18 cellular contexts compared by ENCODE assay signal in the genomic region with DNA sequence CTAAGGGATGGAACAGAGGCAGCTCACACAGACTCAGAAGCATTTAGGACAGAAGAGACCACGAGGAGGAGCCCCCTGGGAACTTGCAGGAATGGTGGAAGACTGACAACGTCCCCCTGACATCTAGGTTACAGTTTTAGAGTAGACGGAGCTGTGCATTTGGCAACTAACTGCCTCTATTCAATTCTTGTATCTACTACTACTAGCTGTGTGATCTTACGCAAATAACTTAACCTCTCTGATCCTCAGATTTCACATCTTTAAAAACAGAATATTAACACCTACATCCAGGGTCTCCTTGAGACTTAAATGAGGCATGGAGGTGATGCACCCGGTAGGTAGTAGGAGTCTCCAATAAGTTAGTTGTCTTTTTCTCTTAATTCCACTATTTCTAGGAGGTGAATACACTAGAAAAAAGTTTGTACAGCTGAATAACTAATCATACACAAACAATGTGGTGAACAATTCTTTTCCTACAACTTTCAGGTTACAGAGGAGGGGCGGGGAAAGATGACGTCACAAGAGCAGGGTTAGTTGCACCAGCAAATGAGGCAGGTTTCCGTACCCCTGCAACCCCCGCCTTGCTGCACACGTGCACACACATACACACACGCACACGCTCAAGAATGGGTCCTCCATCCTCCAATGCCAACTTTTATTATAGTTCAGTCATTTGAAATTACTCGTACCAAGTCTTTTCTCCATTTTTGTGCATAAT.
DNase-seq lines count a peak whose midpoint lies in the region; ATAC-seq and TF ChIP-seq lines count a peak whose summit lies in the region.
"Had no signal": no experiment of that assay in that cellular context is flagged by ENCODE, and none has a peak within 500 bp of the region (broad histone marks: within the 10 kb centered on the region; RNA-seq: fewer than 3 reads in every experiment).

No MANE protein-coding gene starts in this region.

- TF ChIP-seq CTCF in HEK293 (tag by site-specific recombination; IDR thresholded peaks at IDR 0.05) = no peak

- H3K4me1 ChIP-seq in HEK293 (ENCODE audit: control insufficient read depth, insufficient read depth, low read length) = no peaks in the 10 kb centered on the region

- H3K4me3 Mint-ChIP-seq in activated CD4-positive, alpha-beta T cell treated with anti-CD3 and anti-CD28 coated beads for 36 hours = peak overlapping the region; percentile 45
- H3K4me3 Mint-ChIP-seq in activated naive CD8-positive, alpha-beta T cell = peak overlapping the region; percentile 44
- peak overlapping the region in 8 of 10 donors; percentile 64 to 90 (median 75) for H3K4me3 Mint-ChIP-seq in naive thymus-derived CD8-positive, alpha-beta T cell
- H3K4me3 Mint-ChIP-seq: activated T-cell treated with anti-CD3 and anti-CD28 coated beads, Interleukin-2, amount 50 U/mL, for 24 hours; endodermal cell; naive B cell had no signal

- CTCF ChIA-PET in activated CD4-positive, alpha-beta T cell treated with anti-CD3 and anti-CD28 coated beads for 36 hours (lab: Charles Lee) = interaction anchor here (0.7 to 1.0 kb wide), 3 partner anchors 15 to 72 kb away, joined by 3 read pairs; no protein-coding TSS in a partner anchor
- CTCF ChIA-PET in HEK293 (lab: Yijun Ruan, JAX) = interaction anchor here (0.6 to 0.8 kb wide), 2 partner anchors 50 to 85 kb away, joined by 3 read pairs; no protein-coding TSS in a partner anchor

- peak overlapping the region; percentile 91 for H3K27ac Mint-ChIP-seq in activated CD4-positive, alpha-beta T cell treated with anti-CD3 and anti-CD28 coated beads for 36 hours
- peak overlapping the region; percentile 93 for H3K27ac Mint-ChIP-seq in activated naive CD8-positive, alpha-beta T cell
- H3K27ac Mint-ChIP-seq in naive thymus-derived CD8-positive, alpha-beta T cell = peak overlapping the region; percentile 90 to 97 (median 94)
- H3K27ac Mint-ChIP-seq: endodermal cell had no signal

- POLR2A ChIA-PET in activated CD4-positive, alpha-beta T cell treated with anti-CD3 and anti-CD28 coated beads for 36 hours (lab: Charles Lee) = no interaction called here
- POLR2A ChIA-PET in HEK293 (lab: Yijun Ruan, JAX) = no interaction called here
- POLR2A ChIA-PET in naive thymus-derived CD8-positive, alpha-beta T cell (lab: Charles Lee) = interaction anchor here (1.0 to 3.4 kb wide), 16 partner anchors 10 to 124 kb away, joined by 3 to 29 read pairs (median 6); a partner anchor contains a TSS

- H3K9me3 Mint-ChIP-seq in activated CD4-positive, alpha-beta T cell treated with anti-CD3 and anti-CD28 coated beads for 36 hours (ENCODE audit: low read depth) = no peaks in the 10 kb centered on the region
- H3K9me3 Mint-ChIP-seq in activated naive CD8-positive, alpha-beta T cell (ENCODE audit: low read depth) = no peaks in the 10 kb centered on the region
- no peaks in the 10 kb centered on the region for H3K9me3 Mint-ChIP-seq in naive thymus-derived CD8-positive, alpha-beta T cell
- H3K9me3 Mint-ChIP-seq: activated T-cell treated with anti-CD3 and anti-CD28 coated beads, Interleukin-2, amount 50 U/mL, for 24 hours; endodermal cell had no signal

- intact Hi-C loops in activated CD4-positive, alpha-beta T cell treated with anti-CD3 and anti-CD28 coated beads for 36 hours (cut with DNase I, micrococcal nuclease) = loop anchor here (2.0 to 5.0 kb wide), 7 partner anchors 48 to 123 kb away; a partner anchor contains a TSS

- H3K36me3 Mint-ChIP-seq in activated CD4-positive, alpha-beta T cell treated with anti-CD3 and anti-CD28 coated beads for 36 hours (ENCODE audit: low read depth) = no peaks in the 10 kb centered on the region
- H3K36me3 Mint-ChIP-seq in activated naive CD8-positive, alpha-beta T cell = no peaks in the 10 kb centered on the region
- H3K36me3 Mint-ChIP-seq in naive thymus-derived CD8-positive, alpha-beta T cell = no peaks in the 10 kb centered on the region
- H3K36me3 Mint-ChIP-seq: naive B cell had no signal

- no peaks in the 10 kb centered on the region for H3K27me3 Mint-ChIP-seq in activated CD4-positive, alpha-beta T cell treated with anti-CD3 and anti-CD28 coated beads for 36 hours
- H3K27me3 Mint-ChIP-seq in activated naive CD8-positive, alpha-beta T cell = no peaks in the 10 kb centered on the region
- no peaks in the 10 kb centered on the region for H3K27me3 Mint-ChIP-seq in naive thymus-derived CD8-positive, alpha-beta T cell
- H3K27me3 Mint-ChIP-seq: activated T-cell treated with anti-CD3 and anti-CD28 coated beads, Interleukin-2, amount 50 U/mL, for 24 hours had no signal

- ATAC-seq in activated CD4-positive, alpha-beta T cell treated with anti-CD3 and anti-CD28 coated beads for 36 hours = no peak
- ATAC-seq in naive thymus-derived CD8-positive, alpha-beta T cell = no peak
- ATAC-seq in HG03108 (IDR thresholded peaks at IDR 0.05; ENCODE audit: unreplicated experiment) = no peak
- ATAC-seq: HCT116 had no signal

- no peaks in the 10 kb centered on the region for H3K9me3 ChIP-seq in HEK293 (ENCODE audit: control insufficient read depth, insufficient read depth, low read depth, low read length)
- H3K9me3 ChIP-seq: BLaER1, thoracic aorta had no signal

- H3K27ac ChIP-seq in HEK293 (ENCODE audit: extremely low read depth, low read depth, low read length) = no peak overlapping the region
- H3K27ac ChIP-seq: BLaER1, thoracic aorta had no signal

- peaks cover 74% of the 10 kb centered on the region for H3K4me1 Mint-ChIP-seq in activated CD4-positive, alpha-beta T cell treated with anti-CD3 and anti-CD28 coated beads for 36 hours
- peaks cover 69% of the 10 kb centered on the region for H3K4me1 Mint-ChIP-seq in activated naive CD8-positive, alpha-beta T cell (ENCODE audit: low read depth)
- H3K4me1 Mint-ChIP-seq in naive thymus-derived CD8-positive, alpha-beta T cell = peaks cover 29 to 61% (median 59%) of the 10 kb centered on the region in 4 donors
- H3K4me1 Mint-ChIP-seq: endodermal cell had no signal

- no peak overlapping the region for H3K4me3 ChIP-seq in HEK293 (ENCODE audit: low read depth, low read length)
- H3K4me3 ChIP-seq: BLaER1, thoracic aorta had no signal

- H3K36me3 ChIP-seq in HEK293 (ENCODE audit: control insufficient read depth in 2 of 2, insufficient read depth in 1 of 2, low read length in 2 of 2) = no peaks in the 10 kb centered on the region
- H3K36me3 ChIP-seq: BLaER1, thoracic aorta had no signal

- DNase-seq in activated CD4-positive, alpha-beta T cell treated with anti-CD3 and anti-CD28 coated beads for 36 hours = peak; percentile 54
- no peak for DNase-seq in activated CD4-positive, alpha-beta T cell treated with anti-CD3 and anti-CD28 coated beads for 4 hours
- DNase-seq in naive thymus-derived CD8-positive, alpha-beta T cell = no peak
- no peak for DNase-seq in activated effector memory CD4-positive, alpha-beta T cell treated with anti-CD3 and anti-CD28 coated beads, Interleukin-2, amount 50 U/mL, for 16 hours
- no peak for DNase-seq in effector CD8-positive, alpha-beta T cell (lab: John Stamatoyannopoulos, UW)
- DNase-seq: activated T-cell treated with anti-CD3 and anti-CD28 coated beads, Interleukin-2, amount 50 U/mL, for 24 hours; DMS153; endodermal cell; naive B cell; NCI-H1436; posterior cingulate gyrus; SIG-M5 had no signal

TF ChIP-seq in HEK293, 187 proteins besides CTCF, POLR2A, EP300 and RAD21:
- no peak for TF ChIP-seq ZNF558 (tag by site-specific recombination; IDR thresholded peaks at IDR 0.05)
- peak; percentile 50; the same call in 1 of the 2 replicates for TF ChIP-seq ZNF768 (tag by site-specific recombination; IDR thresholded peaks at IDR 0.05)
- no peak for TF ChIP-seq PRDM1 (tag by site-specific recombination; IDR thresholded peaks at IDR 0.05)
- TF ChIP-seq ZNF664 (tag by site-specific recombination; IDR thresholded peaks at IDR 0.05) = no peak
- TF ChIP-seq, protein P1, sequence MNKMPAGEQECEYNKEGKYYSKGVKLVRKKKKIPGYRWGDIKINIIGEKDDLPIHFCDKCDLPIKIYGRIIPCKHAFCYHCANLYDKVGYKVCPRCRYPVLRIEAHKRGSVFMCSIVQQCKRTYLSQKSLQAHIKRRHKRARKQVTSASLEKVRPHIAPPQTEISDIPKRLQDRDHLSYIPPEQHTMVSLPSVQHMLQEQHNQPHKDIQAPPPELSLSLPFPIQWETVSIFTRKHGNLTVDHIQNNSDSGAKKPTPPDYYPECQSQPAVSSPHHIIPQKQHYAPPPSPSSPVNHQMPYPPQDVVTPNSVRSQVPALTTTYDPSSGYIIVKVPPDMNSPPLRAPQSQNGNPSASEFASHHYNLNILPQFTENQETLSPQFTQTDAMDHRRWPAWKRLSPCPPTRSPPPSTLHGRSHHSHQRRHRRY (tag by site-specific recombination; IDR thresholded peaks at IDR 0.05) = no peak
- TF ChIP-seq ZNF571 (tag by site-specific recombination; IDR thresholded peaks at IDR 0.05) = no peak
- no peak for TF ChIP-seq ZNF747 (tag by site-specific recombination; IDR thresholded peaks at IDR 0.05)
